In the genomic region with DNA sequence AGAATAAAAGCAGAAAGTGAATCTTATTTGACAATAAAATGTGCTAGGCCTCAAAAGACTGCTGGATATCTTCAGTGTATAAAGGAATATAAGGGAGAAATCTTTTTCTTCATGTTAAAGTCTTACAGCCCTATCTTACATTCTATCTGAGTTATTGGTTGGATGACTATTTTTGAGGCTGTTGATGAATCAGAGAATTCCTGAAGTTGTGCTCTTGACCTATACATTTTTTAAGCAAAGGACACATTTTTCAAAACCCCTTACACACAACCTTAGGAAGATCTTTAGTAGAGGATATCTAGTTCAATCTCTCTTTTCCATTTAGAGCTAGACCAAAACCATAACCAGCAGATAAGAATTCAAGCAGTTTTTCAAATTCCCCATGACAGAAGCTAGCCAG, we compare ENCODE assay signal across 22 cellular contexts. TPM values are rescaled to one million over a fixed set of nuclear protein-coding genes. Genes with fewer than 3 reads are reported as not detected.
"Had no signal": no experiment of that assay in that cellular context is flagged by ENCODE, and none has a peak within 500 bp of the region (broad histone marks: within the 10 kb centered on the region; RNA-seq: fewer than 3 reads in every experiment).

No MANE protein-coding gene starts in this region.

- DNase-seq: activated naive CD4-positive, alpha-beta T cell treated with anti-CD3 and anti-CD28 coated beads, Interleukin-2, amount 10 ng/mL, durations not matched to agents 7 days and 5 days; amniotic stem cell; effector memory CD8-positive, alpha-beta T cell; sigmoid colon; stimulated activated CD4-positive, alpha-beta T cell treated with anti-CD3 and anti-CD28 coated beads, Interleukin-12 subunit alpha, Interleukin-12 subunit beta, amount 100 ng/mL, for 4 hours; stimulated activated CD4-positive, alpha-beta T cell treated with anti-CD3 and anti-CD28 coated beads, Interleukin-2, amount 100 ng/mL, for 24 hours; stomach; T-cell; T1000; testis; upper lobe of left lung had no signal

- H3K36me3 ChIP-seq: sigmoid colon, stomach, upper lobe of left lung had no signal

- H3K9ac ChIP-seq: parathyroid adenoma had no signal

- H3K4me1 ChIP-seq: parathyroid adenoma, sigmoid colon, stomach, testis, upper lobe of left lung had no signal

- H3K9me3 Mint-ChIP-seq: activated naive CD4-positive, alpha-beta T cell treated with anti-CD3 and anti-CD28 coated beads, Interleukin-2, amount 10 ng/mL, durations not matched to agents 7 days and 5 days; activated T-helper 17 cell treated with anti-CD3 and anti-CD28 coated beads, Interleukin-2, amount 50 U/mL, for 72 hours; brain; central memory CD8-positive, alpha-beta T cell; effector memory CD8-positive, alpha-beta T cell; T-cell had no signal

- FAIRE-seq: keratinocyte had no signal

- H3K79me2 ChIP-seq: hepatocyte, parathyroid adenoma had no signal

- H3K27ac ChIP-seq: hepatocyte, parathyroid adenoma, sigmoid colon, stomach, testis, upper lobe of left lung had no signal

- H3K27me3 Mint-ChIP-seq: central memory CD8-positive, alpha-beta T cell; effector memory CD8-positive, alpha-beta T cell had no signal

- H3K4me1 Mint-ChIP-seq: activated naive CD4-positive, alpha-beta T cell treated with anti-CD3 and anti-CD28 coated beads, Interleukin-2, amount 10 ng/mL, durations not matched to agents 7 days and 5 days; activated T-helper 17 cell treated with anti-CD3 and anti-CD28 coated beads, Interleukin-2, amount 50 U/mL, for 72 hours; central memory CD8-positive, alpha-beta T cell; T-cell had no signal

- H3K4me3 ChIP-seq: hepatocyte, sigmoid colon, stomach, testis, upper lobe of left lung had no signal

- H2AFZ ChIP-seq: hepatocyte, parathyroid adenoma had no signal

- H3K27ac Mint-ChIP-seq: activated naive CD4-positive, alpha-beta T cell treated with anti-CD3 and anti-CD28 coated beads, Interleukin-2, amount 10 ng/mL, durations not matched to agents 7 days and 5 days; activated T-helper 17 cell treated with anti-CD3 and anti-CD28 coated beads, Interleukin-2, amount 50 U/mL, for 72 hours; brain; effector memory CD8-positive, alpha-beta T cell; T-cell had no signal

- H3K36me3 Mint-ChIP-seq: activated naive CD4-positive, alpha-beta T cell treated with anti-CD3 and anti-CD28 coated beads, Interleukin-2, amount 10 ng/mL, durations not matched to agents 7 days and 5 days; brain; T-cell had no signal

- ATAC-seq: activated CD4-positive, CD25-positive, alpha-beta regulatory T cell treated with anti-CD3 and anti-CD28 coated beads, Interleukin-2, amount 50 U/mL, for 24 hours; activated T-helper 17 cell treated with anti-CD3 and anti-CD28 coated beads, Interleukin-2, amount 50 U/mL, for 72 hours; effector memory CD8-positive, alpha-beta T cell; left lobe of liver; T-cell had no signal

- H3K27me3 ChIP-seq: hepatocyte, sigmoid colon, stomach, testis, upper lobe of left lung had no signal

- H3K4me2 ChIP-seq: hepatocyte had no signal

- H3K4me3 Mint-ChIP-seq: activated naive CD4-positive, alpha-beta T cell treated with anti-CD3 and anti-CD28 coated beads, Interleukin-2, amount 10 ng/mL, durations not matched to agents 7 days and 5 days; activated T-helper 17 cell treated with anti-CD3 and anti-CD28 coated beads, Interleukin-2, amount 50 U/mL, for 72 hours; brain; central memory CD8-positive, alpha-beta T cell; effector memory CD8-positive, alpha-beta T cell; neural crest cell; T-cell had no signal

- H3K9me3 ChIP-seq: sigmoid colon, stomach, testis, upper lobe of left lung had no signal

RNA-seq across cellular contexts. Expression of a gene that starts 10.9 kb away (rescaled TPM):
- total RNA-seq: activated CD8-positive, alpha-beta memory T cell treated with anti-CD3 and anti-CD28 coated beads for 36 hours; lung microvascular endothelial cell; neural crest cell; sigmoid colon; stomach; T-cell; testis; upper lobe of left lung had no signal
- polyA plus RNA-seq: keratinocyte, sigmoid colon, stomach had no signal
